Comparison of ENCODE assay signal across 34 cellular contexts in genomic region chr5:130874861-130875419, GRCh38.
"Had no signal": no experiment of that assay in that cellular context is flagged by ENCODE, and none has a peak within 500 bp of the region (broad histone marks: within the 10 kb centered on the region; RNA-seq: fewer than 3 reads in every experiment).

No MANE protein-coding gene starts in this region.

- H3K36me3 ChIP-seq: esophagus muscularis mucosa, left lung, lower lobe of right lung, pancreas, right atrium auricular region, vagina, WERI-Rb-1 had no signal

- H3K4me1 Mint-ChIP-seq: activated naive CD4-positive, alpha-beta T cell treated with anti-CD3 and anti-CD28 coated beads, Interleukin-2, amount 10 ng/mL, durations not matched to agents 7 days and 5 days; activated naive CD8-positive, alpha-beta T cell treated with anti-CD3 and anti-CD28 coated beads, Interleukin-2, amount 10 ng/mL, durations not matched to agents 7 days and 5 days; naive thymus-derived CD8-positive, alpha-beta T cell; neural crest cell; stimulated activated memory B cell treated with anti-CD40 and anti-IgM and Interleukin-4, amounts not matched to agents 10 μg/mL and 1 μg/mL and 100 μg/mL, for 72 hours; stimulated activated naive CD8-positive, alpha-beta T cell treated with anti-CD3 and anti-CD28 coated beads, Interleukin-15, amount 100 ng/mL, for 72 hours had no signal

- DNase-seq: activated CD4-positive, alpha-beta memory T cell treated with anti-CD3 and anti-CD28 coated beads for 36 hours; activated CD4-positive, alpha-beta T cell treated with anti-CD3 and anti-CD28 coated beads for 48 hours; activated CD8-positive, alpha-beta memory T cell treated with anti-CD3 and anti-CD28 coated beads, Interleukin-2, amount 50 U/mL, for 4 hours; activated effector memory CD4-positive, alpha-beta T cell treated with anti-CD3 and anti-CD28 coated beads, Interleukin-2, amount 50 U/mL, for 16 hours; activated naive CD4-positive, alpha-beta T cell treated with anti-CD3 and anti-CD28 coated beads, Interleukin-2, amount 10 ng/mL, durations not matched to agents 7 days and 5 days; activated naive CD8-positive, alpha-beta T cell treated with anti-CD3 and anti-CD28 coated beads, Interleukin-2, amount 10 ng/mL, durations not matched to agents 7 days and 5 days; activated T-cell treated with anti-CD3 and anti-CD28 coated beads, Interleukin-2, amount 50 U/mL, for 1 hour; amniotic stem cell; central memory CD4-positive, alpha-beta T cell; dermis blood vessel endothelial cell; effector CD4-positive, alpha-beta T cell; foreskin keratinocyte; left lung; lower lobe of right lung; mesenchymal stem cell; naive thymus-derived CD8-positive, alpha-beta T cell; pancreas; psoas muscle; stimulated activated CD4-positive, alpha-beta T cell treated with anti-CD3 and anti-CD28 coated beads, Interleukin-1b, Interleukin-23, amount 100 ng/mL, for 48 hours; stimulated activated CD4-positive, alpha-beta T cell treated with anti-CD3 and anti-CD28 coated beads, Interleukin-4, amount 100 ng/mL, for 4 hours; stimulated activated CD8-positive, alpha-beta memory T cell treated with anti-CD3 and anti-CD28 coated beads, Interleukin-4, amount 100 ng/mL, for 48 hours; stimulated activated naive CD8-positive, alpha-beta T cell treated with anti-CD3 and anti-CD28 coated beads, Interleukin-15, amount 100 ng/mL, for 72 hours; substantia nigra; T-helper 9 cell; WERI-Rb-1 had no signal

- H3K4me3 ChIP-seq: esophagus muscularis mucosa, left lung, lower lobe of right lung, pancreas, psoas muscle, right atrium auricular region, smooth muscle cell, vagina had no signal

- ATAC-seq: activated CD4-positive, CD25-positive, alpha-beta regulatory T cell treated with anti-CD3 and anti-CD28 coated beads, Interleukin-2, amount 50 U/mL, for 24 hours; foreskin keratinocyte; left lung; lower lobe of right lung; naive thymus-derived CD8-positive, alpha-beta T cell; pancreas; psoas muscle; stimulated activated memory B cell treated with anti-CD40 and anti-IgM and Interleukin-4, amounts not matched to agents 10 μg/mL and 1 μg/mL and 100 μg/mL, for 72 hours; stimulated activated naive CD8-positive, alpha-beta T cell treated with anti-CD3 and anti-CD28 coated beads, Interleukin-15, amount 100 ng/mL, for 72 hours had no signal

- H3K9me3 ChIP-seq: lower lobe of right lung, pancreas, psoas muscle, vagina had no signal

- H3K27ac Mint-ChIP-seq: activated CD4-positive, alpha-beta memory T cell treated with anti-CD3 and anti-CD28 coated beads for 36 hours; activated naive CD4-positive, alpha-beta T cell treated with anti-CD3 and anti-CD28 coated beads, Interleukin-2, amount 10 ng/mL, durations not matched to agents 7 days and 5 days; activated naive CD8-positive, alpha-beta T cell treated with anti-CD3 and anti-CD28 coated beads, Interleukin-2, amount 10 ng/mL, durations not matched to agents 7 days and 5 days; activated T-helper 1 cell treated with anti-CD3 and anti-CD28 coated beads, Interleukin-12 subunit alpha, Interleukin-12 subunit beta, Interleukin-2, Interleukin-4 antibody, amounts not matched to agents 30 ng/mL and 10 ng/mL and 1 ng/mL, durations not matched to agents 14 hours and 24 hours and 36 hours; naive thymus-derived CD8-positive, alpha-beta T cell; stimulated activated memory B cell treated with anti-CD40 and anti-IgM and Interleukin-4, amounts not matched to agents 10 μg/mL and 1 μg/mL and 100 μg/mL, for 72 hours; stimulated activated naive CD8-positive, alpha-beta T cell treated with anti-CD3 and anti-CD28 coated beads, Interleukin-15, amount 100 ng/mL, for 72 hours; type B pancreatic cell had no signal

- H3K4me3 Mint-ChIP-seq: activated CD4-positive, alpha-beta memory T cell treated with anti-CD3 and anti-CD28 coated beads for 36 hours; activated naive CD4-positive, alpha-beta T cell treated with anti-CD3 and anti-CD28 coated beads, Interleukin-2, amount 10 ng/mL, durations not matched to agents 7 days and 5 days; activated naive CD8-positive, alpha-beta T cell treated with anti-CD3 and anti-CD28 coated beads, Interleukin-2, amount 10 ng/mL, durations not matched to agents 7 days and 5 days; activated T-helper 1 cell treated with anti-CD3 and anti-CD28 coated beads, Interleukin-12 subunit alpha, Interleukin-12 subunit beta, Interleukin-2, Interleukin-4 antibody, amounts not matched to agents 30 ng/mL and 10 ng/mL and 1 ng/mL, durations not matched to agents 14 hours and 24 hours and 36 hours; naive thymus-derived CD8-positive, alpha-beta T cell; neural crest cell; stimulated activated memory B cell treated with anti-CD40 and anti-IgM and Interleukin-4, amounts not matched to agents 10 μg/mL and 1 μg/mL and 100 μg/mL, for 72 hours; stimulated activated naive CD8-positive, alpha-beta T cell treated with anti-CD3 and anti-CD28 coated beads, Interleukin-15, amount 100 ng/mL, for 72 hours; type B pancreatic cell had no signal

- H3K36me3 Mint-ChIP-seq: activated naive CD4-positive, alpha-beta T cell treated with anti-CD3 and anti-CD28 coated beads, Interleukin-2, amount 10 ng/mL, durations not matched to agents 7 days and 5 days; activated naive CD8-positive, alpha-beta T cell treated with anti-CD3 and anti-CD28 coated beads, Interleukin-2, amount 10 ng/mL, durations not matched to agents 7 days and 5 days; stimulated activated memory B cell treated with anti-CD40 and anti-IgM and Interleukin-4, amounts not matched to agents 10 μg/mL and 1 μg/mL and 100 μg/mL, for 72 hours; type B pancreatic cell had no signal

- H3K27ac ChIP-seq: esophagus muscularis mucosa, foreskin keratinocyte, left lung, lower lobe of right lung, pancreas, psoas muscle, right atrium auricular region, vagina, WERI-Rb-1 had no signal

- H3K27me3 ChIP-seq: esophagus muscularis mucosa, foreskin keratinocyte, left lung, pancreas, right atrium auricular region, vagina had no signal

- H3K4me1 ChIP-seq: esophagus muscularis mucosa, foreskin keratinocyte, left lung, lower lobe of right lung, pancreas, psoas muscle, right atrium auricular region, vagina had no signal

- H3K27me3 Mint-ChIP-seq: activated naive CD8-positive, alpha-beta T cell treated with anti-CD3 and anti-CD28 coated beads, Interleukin-2, amount 10 ng/mL, durations not matched to agents 7 days and 5 days; stimulated activated naive CD8-positive, alpha-beta T cell treated with anti-CD3 and anti-CD28 coated beads, Interleukin-15, amount 100 ng/mL, for 72 hours; type B pancreatic cell had no signal
